ENCODE assay signal across 1 cellular context in genomic region chr9:129864991-129865647, GRCh38.
TF ChIP-seq lines count a peak whose summit lies in the region.

No MANE protein-coding gene starts in this region.

TF ChIP-seq in endothelial cell of umbilical vein, 7 proteins besides CTCF, POLR2A, EP300 and RAD21:
- no peak for TF ChIP-seq JUN (IDR thresholded peaks at IDR 0.05; ENCODE audit: borderline replicate concordance, insufficient read depth, insufficient read length, low read depth)
- no peak for TF ChIP-seq MYC (IDR thresholded peaks at IDR 0.05; ENCODE audit: low read depth, low read length)
- TF ChIP-seq MAX (IDR thresholded peaks at IDR 0.05; ENCODE audit: insufficient read depth, insufficient read length) = no peak
- TF ChIP-seq FOS (IDR thresholded peaks at IDR 0.05; ENCODE audit: borderline replicate concordance, insufficient read depth, low read length) = no peak
- TF ChIP-seq GATA2 (IDR thresholded peaks at IDR 0.05; ENCODE audit: insufficient read depth, insufficient read length, low read depth, low read length) = no peak
- no peak for TF ChIP-seq EZH2 (IDR thresholded peaks at IDR 0.05; ENCODE audit: borderline replicate concordance, low read depth, low read length, severe bottlenecking)
- no peak for TF ChIP-seq POLR2AphosphoS5 (IDR thresholded peaks at IDR 0.05; ENCODE audit: insufficient read depth, low read depth, low read length)
